Comparison of ENCODE assay signal across 1 cellular context in the genomic region with DNA sequence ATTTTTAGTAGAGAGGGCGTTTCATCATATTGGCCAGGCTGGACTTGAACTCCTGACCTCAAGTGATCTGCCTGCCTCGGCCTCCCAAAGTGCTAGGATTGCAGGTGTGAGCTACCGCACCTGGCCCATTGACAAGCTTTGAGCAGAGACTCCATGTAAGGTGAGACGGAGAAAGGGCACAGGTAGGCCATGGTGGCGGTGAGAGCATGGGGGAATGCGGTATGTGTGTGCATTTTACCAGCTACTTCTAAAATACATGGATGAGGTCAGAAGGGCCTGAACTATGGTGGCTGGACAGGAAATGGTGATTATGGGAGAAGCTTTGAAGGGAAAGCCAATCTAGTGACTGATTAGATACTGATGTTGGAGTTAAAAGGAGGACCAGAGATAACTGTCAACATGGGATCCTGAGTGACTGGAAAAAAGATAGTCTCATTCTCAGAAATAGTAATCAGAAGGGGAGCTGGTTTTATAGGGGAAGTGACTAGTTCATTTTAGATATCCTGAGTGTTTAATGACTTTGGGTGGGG.
A peak's percentile ranks its signal among the peaks of the same experiment; 100 is the strongest.
TF ChIP-seq lines count a peak whose summit lies in the region.

No MANE protein-coding gene starts in this region.

TF ChIP-seq in K562, 482 proteins besides CTCF, POLR2A, EP300 and RAD21 (continued from another document and continues in another):
- TF ChIP-seq, protein P1, sequence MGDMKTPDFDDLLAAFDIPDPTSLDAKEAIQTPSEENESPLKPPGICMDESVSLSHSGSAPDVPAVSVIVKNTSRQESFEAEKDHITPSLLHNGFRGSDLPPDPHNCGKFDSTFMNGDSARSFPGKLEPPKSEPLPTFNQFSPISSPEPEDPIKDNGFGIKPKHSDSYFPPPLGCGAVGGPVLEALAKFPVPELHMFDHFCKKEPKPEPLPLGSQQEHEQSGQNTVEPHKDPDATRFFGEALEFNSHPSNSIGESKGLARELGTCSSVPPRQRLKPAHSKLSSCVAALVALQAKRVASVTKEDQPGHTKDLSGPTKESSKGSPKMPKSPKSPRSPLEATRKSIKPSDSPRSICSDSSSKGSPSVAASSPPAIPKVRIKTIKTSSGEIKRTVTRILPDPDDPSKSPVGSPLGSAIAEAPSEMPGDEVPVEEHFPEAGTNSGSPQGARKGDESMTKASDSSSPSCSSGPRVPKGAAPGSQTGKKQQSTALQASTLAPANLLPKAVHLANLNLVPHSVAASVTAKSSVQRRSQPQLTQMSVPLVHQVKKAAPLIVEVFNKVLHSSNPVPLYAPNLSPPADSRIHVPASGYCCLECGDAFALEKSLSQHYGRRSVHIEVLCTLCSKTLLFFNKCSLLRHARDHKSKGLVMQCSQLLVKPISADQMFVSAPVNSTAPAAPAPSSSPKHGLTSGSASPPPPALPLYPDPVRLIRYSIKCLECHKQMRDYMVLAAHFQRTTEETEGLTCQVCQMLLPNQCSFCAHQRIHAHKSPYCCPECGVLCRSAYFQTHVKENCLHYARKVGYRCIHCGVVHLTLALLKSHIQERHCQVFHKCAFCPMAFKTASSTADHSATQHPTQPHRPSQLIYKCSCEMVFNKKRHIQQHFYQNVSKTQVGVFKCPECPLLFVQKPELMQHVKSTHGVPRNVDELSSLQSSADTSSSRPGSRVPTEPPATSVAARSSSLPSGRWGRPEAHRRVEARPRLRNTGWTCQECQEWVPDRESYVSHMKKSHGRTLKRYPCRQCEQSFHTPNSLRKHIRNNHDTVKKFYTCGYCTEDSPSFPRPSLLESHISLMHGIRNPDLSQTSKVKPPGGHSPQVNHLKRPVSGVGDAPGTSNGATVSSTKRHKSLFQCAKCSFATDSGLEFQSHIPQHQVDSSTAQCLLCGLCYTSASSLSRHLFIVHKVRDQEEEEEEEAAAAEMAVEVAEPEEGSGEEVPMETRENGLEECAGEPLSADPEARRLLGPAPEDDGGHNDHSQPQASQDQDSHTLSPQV (IDR thresholded peaks at IDR 0.05), result peak; percentile 81
- peak; percentile 46 to 67; a peak in 2 of 4 replicates for TF ChIP-seq FOXK2 (conservative IDR thresholded peaks at IDR 0.05 in 1 of 2, IDR thresholded peaks at IDR 0.05 in 1 of 2; ENCODE audit: low read depth in 2 of 2)
- TF ChIP-seq, protein P2, sequence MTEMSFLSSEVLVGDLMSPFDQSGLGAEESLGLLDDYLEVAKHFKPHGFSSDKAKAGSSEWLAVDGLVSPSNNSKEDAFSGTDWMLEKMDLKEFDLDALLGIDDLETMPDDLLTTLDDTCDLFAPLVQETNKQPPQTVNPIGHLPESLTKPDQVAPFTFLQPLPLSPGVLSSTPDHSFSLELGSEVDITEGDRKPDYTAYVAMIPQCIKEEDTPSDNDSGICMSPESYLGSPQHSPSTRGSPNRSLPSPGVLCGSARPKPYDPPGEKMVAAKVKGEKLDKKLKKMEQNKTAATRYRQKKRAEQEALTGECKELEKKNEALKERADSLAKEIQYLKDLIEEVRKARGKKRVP (CRISPR knock-in tag; IDR thresholded peaks at IDR 0.05), result 0 out of 2 replicates have a peak, but pooled peaks have one; percentile 18
- peak; percentile 16; the same call in 1 of the 2 replicates for TF ChIP-seq TEAD4 (IDR thresholded peaks at IDR 0.05; ENCODE audit: low read length)
- TF ChIP-seq TEAD4 (CRISPR knock-in tag; IDR thresholded peaks at IDR 0.05; ENCODE audit: borderline replicate concordance), result no peak
- no peak for TF ChIP-seq ASH1L (IDR thresholded peaks at IDR 0.05; ENCODE audit: borderline replicate concordance, low read depth, partially characterized antibody)
- TF ChIP-seq TEAD1 (CRISPR knock-in tag; IDR thresholded peaks at IDR 0.05), result peak in 1 of 2 experiments; percentile 80; a peak in 1 of 4 replicates
- TF ChIP-seq, protein P3, sequence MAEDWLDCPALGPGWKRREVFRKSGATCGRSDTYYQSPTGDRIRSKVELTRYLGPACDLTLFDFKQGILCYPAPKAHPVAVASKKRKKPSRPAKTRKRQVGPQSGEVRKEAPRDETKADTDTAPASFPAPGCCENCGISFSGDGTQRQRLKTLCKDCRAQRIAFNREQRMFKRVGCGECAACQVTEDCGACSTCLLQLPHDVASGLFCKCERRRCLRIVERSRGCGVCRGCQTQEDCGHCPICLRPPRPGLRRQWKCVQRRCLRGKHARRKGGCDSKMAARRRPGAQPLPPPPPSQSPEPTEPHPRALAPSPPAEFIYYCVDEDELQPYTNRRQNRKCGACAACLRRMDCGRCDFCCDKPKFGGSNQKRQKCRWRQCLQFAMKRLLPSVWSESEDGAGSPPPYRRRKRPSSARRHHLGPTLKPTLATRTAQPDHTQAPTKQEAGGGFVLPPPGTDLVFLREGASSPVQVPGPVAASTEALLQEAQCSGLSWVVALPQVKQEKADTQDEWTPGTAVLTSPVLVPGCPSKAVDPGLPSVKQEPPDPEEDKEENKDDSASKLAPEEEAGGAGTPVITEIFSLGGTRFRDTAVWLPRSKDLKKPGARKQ (CRISPR knock-in tag; IDR thresholded peaks at IDR 0.05), result no peak
- peak; percentile 13; the same call in 1 of the 2 replicates for TF ChIP-seq L3MBTL2 (IDR thresholded peaks at IDR 0.05)
- peak; percentile 86; the same call in 1 of the 2 replicates for TF ChIP-seq GATAD2A (IDR thresholded peaks at IDR 0.05)
- peak; percentile 39; the same call in 1 of the 2 replicates for TF ChIP-seq EP400 (IDR thresholded peaks at IDR 0.05)
- 0 out of 2 replicates have a peak, but pooled peaks have one; percentile 13 for TF ChIP-seq NFIC (IDR thresholded peaks at IDR 0.05)
- 0 out of 2 replicates have a peak, but pooled peaks have one; percentile 26 for TF ChIP-seq KLF6 (CRISPR knock-in tag; IDR thresholded peaks at IDR 0.05; ENCODE audit: borderline replicate concordance)
- peak; percentile 45; the same call in 1 of the 2 replicates for TF ChIP-seq NCOR1 (IDR thresholded peaks at IDR 0.05)
- peak in 1 of 2 experiments; percentile 57; a peak in 1 of 4 replicates for TF ChIP-seq RCOR1 (IDR thresholded peaks at IDR 0.05; ENCODE audit: borderline replicate concordance in 1 of 2, low read depth in 2 of 2, low read length in 2 of 2)
- TF ChIP-seq MCM2 (IDR thresholded peaks at IDR 0.05; ENCODE audit: low read depth), result no peak
- 0 out of 2 replicates have a peak, but pooled peaks have one; percentile 32 for TF ChIP-seq ZNF311 (CRISPR knock-in tag; IDR thresholded peaks at IDR 0.05)
- no peak for TF ChIP-seq TAF9B (IDR thresholded peaks at IDR 0.05; ENCODE audit: partially characterized antibody)
- TF ChIP-seq, protein P4, sequence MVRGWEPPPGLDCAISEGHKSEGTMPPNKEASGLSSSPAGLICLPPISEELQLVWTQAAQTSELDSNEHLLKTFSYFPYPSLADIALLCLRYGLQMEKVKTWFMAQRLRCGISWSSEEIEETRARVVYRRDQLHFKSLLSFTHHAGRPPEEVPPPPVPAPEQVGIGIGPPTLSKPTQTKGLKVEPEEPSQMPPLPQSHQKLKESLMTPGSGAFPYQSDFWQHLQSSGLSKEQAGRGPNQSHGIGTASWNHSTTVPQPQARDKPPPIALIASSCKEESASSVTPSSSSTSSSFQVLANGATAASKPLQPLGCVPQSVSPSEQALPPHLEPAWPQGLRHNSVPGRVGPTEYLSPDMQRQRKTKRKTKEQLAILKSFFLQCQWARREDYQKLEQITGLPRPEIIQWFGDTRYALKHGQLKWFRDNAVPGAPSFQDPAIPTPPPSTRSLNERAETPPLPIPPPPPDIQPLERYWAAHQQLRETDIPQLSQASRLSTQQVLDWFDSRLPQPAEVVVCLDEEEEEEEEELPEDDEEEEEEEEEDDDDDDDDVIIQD (CRISPR knock-in tag; IDR thresholded peaks at IDR 0.05), result no peak
- no peak for TF ChIP-seq ZNF253 (CRISPR knock-in tag; conservative IDR thresholded peaks at IDR 0.05)
- no peak for TF ChIP-seq CEBPG (CRISPR knock-in tag; IDR thresholded peaks at IDR 0.05)
- peak in 1 of 2 experiments; percentile 34; a peak in 1 of 4 replicates for TF ChIP-seq CEBPG (tag; conservative IDR thresholded peaks at IDR 0.05 in 1 of 2, IDR thresholded peaks at IDR 0.05 in 1 of 2)
- 0 out of 2 replicates have a peak, but pooled peaks have one; percentile 7 for TF ChIP-seq PTTG1 (tag; IDR thresholded peaks at IDR 0.05; ENCODE audit: low read depth)
- 0 out of 2 replicates have a peak, but pooled peaks have one; percentile 1 for TF ChIP-seq ADNP (tag; IDR thresholded peaks at IDR 0.05)
- TF ChIP-seq ERF (CRISPR knock-in tag; IDR thresholded peaks at IDR 0.05), result peak; percentile 76; the same call in 1 of the 2 replicates
- TF ChIP-seq MEIS2 (IDR thresholded peaks at IDR 0.05; ENCODE audit: partially characterized antibody), result peak; percentile 64
- TF ChIP-seq ELF1 (tag; IDR thresholded peaks at IDR 0.05), result 0 out of 2 replicates have a peak, but pooled peaks have one; percentile 30
- peak; percentile 59 for TF ChIP-seq JUND (IDR thresholded peaks at IDR 0.05; ENCODE audit: borderline replicate concordance, low read depth, low read length)
- TF ChIP-seq JUND (tag; IDR thresholded peaks at IDR 0.05; ENCODE audit: borderline replicate concordance, low read depth, low read length), result peak; percentile 62; the same call in 1 of the 3 replicates
- peak; percentile 65; the same call in 1 of the 2 replicates for TF ChIP-seq LEF1 (IDR thresholded peaks at IDR 0.05)
- TF ChIP-seq, protein P5, sequence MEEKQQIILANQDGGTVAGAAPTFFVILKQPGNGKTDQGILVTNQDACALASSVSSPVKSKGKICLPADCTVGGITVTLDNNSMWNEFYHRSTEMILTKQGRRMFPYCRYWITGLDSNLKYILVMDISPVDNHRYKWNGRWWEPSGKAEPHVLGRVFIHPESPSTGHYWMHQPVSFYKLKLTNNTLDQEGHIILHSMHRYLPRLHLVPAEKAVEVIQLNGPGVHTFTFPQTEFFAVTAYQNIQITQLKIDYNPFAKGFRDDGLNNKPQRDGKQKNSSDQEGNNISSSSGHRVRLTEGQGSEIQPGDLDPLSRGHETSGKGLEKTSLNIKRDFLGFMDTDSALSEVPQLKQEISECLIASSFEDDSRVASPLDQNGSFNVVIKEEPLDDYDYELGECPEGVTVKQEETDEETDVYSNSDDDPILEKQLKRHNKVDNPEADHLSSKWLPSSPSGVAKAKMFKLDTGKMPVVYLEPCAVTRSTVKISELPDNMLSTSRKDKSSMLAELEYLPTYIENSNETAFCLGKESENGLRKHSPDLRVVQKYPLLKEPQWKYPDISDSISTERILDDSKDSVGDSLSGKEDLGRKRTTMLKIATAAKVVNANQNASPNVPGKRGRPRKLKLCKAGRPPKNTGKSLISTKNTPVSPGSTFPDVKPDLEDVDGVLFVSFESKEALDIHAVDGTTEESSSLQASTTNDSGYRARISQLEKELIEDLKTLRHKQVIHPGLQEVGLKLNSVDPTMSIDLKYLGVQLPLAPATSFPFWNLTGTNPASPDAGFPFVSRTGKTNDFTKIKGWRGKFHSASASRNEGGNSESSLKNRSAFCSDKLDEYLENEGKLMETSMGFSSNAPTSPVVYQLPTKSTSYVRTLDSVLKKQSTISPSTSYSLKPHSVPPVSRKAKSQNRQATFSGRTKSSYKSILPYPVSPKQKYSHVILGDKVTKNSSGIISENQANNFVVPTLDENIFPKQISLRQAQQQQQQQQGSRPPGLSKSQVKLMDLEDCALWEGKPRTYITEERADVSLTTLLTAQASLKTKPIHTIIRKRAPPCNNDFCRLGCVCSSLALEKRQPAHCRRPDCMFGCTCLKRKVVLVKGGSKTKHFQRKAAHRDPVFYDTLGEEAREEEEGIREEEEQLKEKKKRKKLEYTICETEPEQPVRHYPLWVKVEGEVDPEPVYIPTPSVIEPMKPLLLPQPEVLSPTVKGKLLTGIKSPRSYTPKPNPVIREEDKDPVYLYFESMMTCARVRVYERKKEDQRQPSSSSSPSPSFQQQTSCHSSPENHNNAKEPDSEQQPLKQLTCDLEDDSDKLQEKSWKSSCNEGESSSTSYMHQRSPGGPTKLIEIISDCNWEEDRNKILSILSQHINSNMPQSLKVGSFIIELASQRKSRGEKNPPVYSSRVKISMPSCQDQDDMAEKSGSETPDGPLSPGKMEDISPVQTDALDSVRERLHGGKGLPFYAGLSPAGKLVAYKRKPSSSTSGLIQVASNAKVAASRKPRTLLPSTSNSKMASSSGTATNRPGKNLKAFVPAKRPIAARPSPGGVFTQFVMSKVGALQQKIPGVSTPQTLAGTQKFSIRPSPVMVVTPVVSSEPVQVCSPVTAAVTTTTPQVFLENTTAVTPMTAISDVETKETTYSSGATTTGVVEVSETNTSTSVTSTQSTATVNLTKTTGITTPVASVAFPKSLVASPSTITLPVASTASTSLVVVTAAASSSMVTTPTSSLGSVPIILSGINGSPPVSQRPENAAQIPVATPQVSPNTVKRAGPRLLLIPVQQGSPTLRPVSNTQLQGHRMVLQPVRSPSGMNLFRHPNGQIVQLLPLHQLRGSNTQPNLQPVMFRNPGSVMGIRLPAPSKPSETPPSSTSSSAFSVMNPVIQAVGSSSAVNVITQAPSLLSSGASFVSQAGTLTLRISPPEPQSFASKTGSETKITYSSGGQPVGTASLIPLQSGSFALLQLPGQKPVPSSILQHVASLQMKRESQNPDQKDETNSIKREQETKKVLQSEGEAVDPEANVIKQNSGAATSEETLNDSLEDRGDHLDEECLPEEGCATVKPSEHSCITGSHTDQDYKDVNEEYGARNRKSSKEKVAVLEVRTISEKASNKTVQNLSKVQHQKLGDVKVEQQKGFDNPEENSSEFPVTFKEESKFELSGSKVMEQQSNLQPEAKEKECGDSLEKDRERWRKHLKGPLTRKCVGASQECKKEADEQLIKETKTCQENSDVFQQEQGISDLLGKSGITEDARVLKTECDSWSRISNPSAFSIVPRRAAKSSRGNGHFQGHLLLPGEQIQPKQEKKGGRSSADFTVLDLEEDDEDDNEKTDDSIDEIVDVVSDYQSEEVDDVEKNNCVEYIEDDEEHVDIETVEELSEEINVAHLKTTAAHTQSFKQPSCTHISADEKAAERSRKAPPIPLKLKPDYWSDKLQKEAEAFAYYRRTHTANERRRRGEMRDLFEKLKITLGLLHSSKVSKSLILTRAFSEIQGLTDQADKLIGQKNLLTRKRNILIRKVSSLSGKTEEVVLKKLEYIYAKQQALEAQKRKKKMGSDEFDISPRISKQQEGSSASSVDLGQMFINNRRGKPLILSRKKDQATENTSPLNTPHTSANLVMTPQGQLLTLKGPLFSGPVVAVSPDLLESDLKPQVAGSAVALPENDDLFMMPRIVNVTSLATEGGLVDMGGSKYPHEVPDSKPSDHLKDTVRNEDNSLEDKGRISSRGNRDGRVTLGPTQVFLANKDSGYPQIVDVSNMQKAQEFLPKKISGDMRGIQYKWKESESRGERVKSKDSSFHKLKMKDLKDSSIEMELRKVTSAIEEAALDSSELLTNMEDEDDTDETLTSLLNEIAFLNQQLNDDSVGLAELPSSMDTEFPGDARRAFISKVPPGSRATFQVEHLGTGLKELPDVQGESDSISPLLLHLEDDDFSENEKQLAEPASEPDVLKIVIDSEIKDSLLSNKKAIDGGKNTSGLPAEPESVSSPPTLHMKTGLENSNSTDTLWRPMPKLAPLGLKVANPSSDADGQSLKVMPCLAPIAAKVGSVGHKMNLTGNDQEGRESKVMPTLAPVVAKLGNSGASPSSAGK (IDR thresholded peaks at IDR 0.05), result peak; percentile 49
- no peak for TF ChIP-seq RUNX1 (IDR thresholded peaks at IDR 0.05; ENCODE audit: low read depth)
- TF ChIP-seq NR2C2 (CRISPR knock-in tag; IDR thresholded peaks at IDR 0.05), result no peak
- peak; percentile 65 for TF ChIP-seq NR2C2 (tag; IDR thresholded peaks at IDR 0.05)
